ENCODE assay signal across 8 cellular contexts in genomic region chr7:102061981-102062390, GRCh38.
A peak's percentile ranks its signal among the peaks of the same experiment; 100 is the strongest.
DNase-seq lines count a peak whose midpoint lies in the region; ATAC-seq and TF ChIP-seq lines count a peak whose summit lies in the region.

No MANE protein-coding gene starts in this region.

- H3K36me3 Mint-ChIP-seq in progenitor cell of endocrine pancreas (ENCODE audit: insufficient read depth): peaks cover 7% of the 10 kb centered on the region

- peaks cover 4% of the 10 kb centered on the region for H3K4me1 Mint-ChIP-seq in progenitor cell of endocrine pancreas (ENCODE audit: low read depth)

- no peak overlapping the region for H3K27ac ChIP-seq in caudate nucleus (ENCODE audit: low read depth, low read length)

- H3K27ac Mint-ChIP-seq in progenitor cell of endocrine pancreas: peak overlapping the region; percentile 89

- no peak for DNase-seq in activated CD4-positive, CD25-positive, alpha-beta regulatory T cell treated with anti-CD3 and anti-CD28 coated beads, Interleukin-2, amount 50 U/mL, for 72 hours
- peak; percentile 21 for DNase-seq in RPMI7951 (ENCODE audit: low read depth)
- DNase-seq in progenitor cell of endocrine pancreas (ENCODE audit: low spot score, unreplicated experiment): no peak
- no peak for DNase-seq in caudate nucleus (lab: John Stamatoyannopoulos, UW)
- DNase-seq in NCI-H2107 treated with DMSO at 0.1 percent for 48 hours (lab: John Stamatoyannopoulos, UW; ENCODE audit: unreplicated experiment): no peak

- no peak overlapping the region for H3K4me3 Mint-ChIP-seq in progenitor cell of endocrine pancreas (ENCODE audit: low read depth)

- no peaks in the 10 kb centered on the region for H3K9me3 Mint-ChIP-seq in progenitor cell of endocrine pancreas (ENCODE audit: low read depth)

- no peak for TF ChIP-seq CTCF in progenitor cell of endocrine pancreas (IDR thresholded peaks at IDR 0.05; ENCODE audit: unreplicated experiment)

- H3K27me3 Mint-ChIP-seq in progenitor cell of endocrine pancreas: no peaks in the 10 kb centered on the region

- peak; percentile 45 to 62 for ATAC-seq in activated CD4-positive, CD25-positive, alpha-beta regulatory T cell treated with anti-CD3 and anti-CD28 coated beads, Interleukin-2, amount 50 U/mL, for 24 hours
- ATAC-seq in HG02870 (IDR thresholded peaks at IDR 0.05; ENCODE audit: unreplicated experiment) (peak; percentile 84), GM18517 (IDR thresholded peaks at IDR 0.05; ENCODE audit: unreplicated experiment) (no peak)
